8 cellular contexts compared by ENCODE assay signal in the genomic region with DNA sequence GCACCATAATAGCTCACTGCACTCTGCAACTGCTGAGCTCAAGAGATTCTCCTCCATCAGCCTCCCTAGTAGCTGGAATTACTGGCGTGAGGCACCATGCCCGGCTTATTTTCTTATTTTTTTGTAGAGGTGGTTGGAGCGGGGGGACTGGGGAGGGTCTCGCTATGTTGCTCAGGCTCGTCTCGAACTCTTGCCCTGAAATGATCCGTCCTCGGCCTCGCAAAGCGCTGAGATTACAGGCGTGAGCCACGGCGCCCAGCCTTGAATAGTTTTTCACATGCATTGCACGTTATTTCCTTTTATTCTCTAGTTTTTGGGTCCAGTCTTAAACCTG. TPM values are rescaled to one million over a fixed set of nuclear protein-coding genes. Genes with fewer than 3 reads are reported as not detected.
A peak's percentile ranks its signal among the peaks of the same experiment; 100 is the strongest.
DNase-seq lines count a peak whose midpoint lies in the region; ATAC-seq, FAIRE-seq and TF ChIP-seq lines count a peak whose summit lies in the region.

No MANE protein-coding gene starts in this region.

- no peaks in the 10 kb centered on the region for H3K9me3 ChIP-seq in Caco-2
- no peaks in the 10 kb centered on the region for H3K9me3 ChIP-seq in OCI-LY7 (ENCODE audit: low read length)
- H3K9me3 ChIP-seq in pancreas = no peaks in the 10 kb centered on the region
- H3K9me3 ChIP-seq in mucosa of descending colon = no peaks in the 10 kb centered on the region

- H3K4me3 Mint-ChIP-seq in Caco-2 (ENCODE audit: unreplicated experiment) = peak overlapping the region; percentile 95

- peak overlapping the region; percentile 77 for H3K27ac Mint-ChIP-seq in Caco-2 (ENCODE audit: unreplicated experiment)

- peaks cover 9% of the 10 kb centered on the region for H3K4me1 Mint-ChIP-seq in Caco-2 (ENCODE audit: low read depth, unreplicated experiment)

- no peak for FAIRE-seq in pancreas (lab: Jason Lieb, UNC)

- H3K9me2 ChIP-seq in OCI-LY7 (ENCODE audit: insufficient read depth, low read length) = no peaks in the 10 kb centered on the region

- H3K27me3 Mint-ChIP-seq in Caco-2 (ENCODE audit: insufficient read depth, unreplicated experiment) = no peaks in the 10 kb centered on the region

- H3K9me3 Mint-ChIP-seq in Caco-2 (ENCODE audit: unreplicated experiment) = no peaks in the 10 kb centered on the region

- DNase-seq in Caco-2 (no peak), OCI-LY7 (ENCODE audit: low spot score) (no peak), epithelial cell of prostate (ENCODE audit: low read depth, low spot score) (no peak), pancreas (no peak), HUDEP-2 (lab: John Stamatoyannopoulos, UW; ENCODE audit: unreplicated experiment in 76 of 76) (no peak), T-helper 9 cell (no peak), mucosa of descending colon (no peak)

- TF ChIP-seq CTCF in Caco-2 (IDR thresholded peaks at IDR 0.05; ENCODE audit: insufficient read depth in 1 of 2, low read depth in 1 of 2, low read length in 1 of 2, severe bottlenecking in 1 of 2, unreplicated experiment in 1 of 2) = no peak
- TF ChIP-seq CTCF in OCI-LY7 (conservative IDR thresholded peaks at IDR 0.05; ENCODE audit: low read length) = no peak
- TF ChIP-seq CTCF in pancreas (IDR thresholded peaks at IDR 0.05) = no peak
- TF ChIP-seq CTCF in mucosa of descending colon (IDR thresholded peaks at IDR 0.05) = no peak

- BruUV-seq in Caco-2 (replicated peaks; lab: Mats Ljungman, UMichigan) = no TSS peak
- BruUV-seq in OCI-LY7 (replicated peaks; lab: Mats Ljungman, UMichigan) = TSS peak; percentile 82

- H3K27ac ChIP-seq in OCI-LY7 (ENCODE audit: low read depth, low read length, poor library complexity, severe bottlenecking) = peak overlapping the region; percentile 65
- H3K27ac ChIP-seq in epithelial cell of prostate = peak overlapping the region; percentile 55
- peak overlapping the region in 3 of 4 donors; percentile 49 to 70 (median 65) for H3K27ac ChIP-seq in pancreas

- H3K36me3 Mint-ChIP-seq in Caco-2 (ENCODE audit: insufficient read depth, unreplicated experiment) = peaks cover 42% of the 10 kb centered on the region

- POLR2A ChIA-PET in Caco-2 (lab: Charles Lee) (interaction anchor here (1.0 to 1.8 kb wide), 11 partner anchors 9 to 99 kb away, joined by 3 to 12 read pairs (median 5); a partner anchor contains a TSS), OCI-LY7 (lab: Charles Lee) (interaction anchor here (0.5 to 3.4 kb wide), 14 partner anchors 9 to 333 kb away, joined by 3 to 34 read pairs (median 6); a partner anchor contains a TSS)

- ATAC-seq in pancreas = peak in 1 of 4 donors; percentile 11
- ATAC-seq in GM21515 (IDR thresholded peaks at IDR 0.05; ENCODE audit: unreplicated experiment) = no peak
- no peak for ATAC-seq in mucosa of descending colon

- peak overlapping the region; percentile 62 for H2AFZ ChIP-seq in OCI-LY7 (ENCODE audit: low read length)

- intact Hi-C loops in Caco-2 (cut with micrococcal nuclease; ENCODE audit: unreplicated experiment) (loop anchor here (1.0 kb wide), 1 partner anchor 10 kb away; a partner anchor contains a TSS), OCI-LY7 (cut with micrococcal nuclease; ENCODE audit: unreplicated experiment) (loop anchor here (5.0 kb wide), 1 partner anchor 74 kb away; no protein-coding TSS in a partner anchor), pancreas (cut with DNase I) (loop anchor here in 1 of 3 donors (10.0 kb wide), 1 partner anchor 67 kb away; a partner anchor contains a TSS), mucosa of descending colon (cut with DNase I, micrococcal nuclease) (no loop called here)

- 9 to 13% methylated on average over 14 of the region's 14 CpGs for WGBS in pancreas, 2 donors

- CTCF ChIA-PET in Caco-2 (lab: Charles Lee) (interaction anchor here (0.6 to 1.7 kb wide), 8 partner anchors 9 to 280 kb away, joined by 3 to 7 read pairs (median 4); a partner anchor contains a TSS), OCI-LY7 (lab: Charles Lee; ENCODE audit: unreplicated experiment) (interaction anchor here (1.0 kb wide), 2 partner anchors 10 to 15 kb away, joined by 3 read pairs; no protein-coding TSS in a partner anchor)

- peak overlapping the region; percentile 88 for H3K4me2 ChIP-seq in OCI-LY7 (ENCODE audit: low read length)

- peaks cover 37% of the 10 kb centered on the region for H3K79me2 ChIP-seq in OCI-LY7 (ENCODE audit: insufficient read depth, low read depth, low read length)

- H3K4me3 ChIP-seq in Caco-2 (ENCODE audit: low read depth, low read length) (peak overlapping the region; percentile 21), OCI-LY7 (ENCODE audit: low read depth, low read length, poor library complexity, severe bottlenecking) (peak overlapping the region; percentile 63), pancreas (peak overlapping the region; percentile 9 to 78 (median 48)), mucosa of descending colon (no peak overlapping the region)

- H3K27me3 ChIP-seq in Caco-2 (replicated peaks; ENCODE audit: control insufficient read depth, insufficient read depth, low read length) (no peaks in the 10 kb centered on the region), pancreas (no peaks in the 10 kb centered on the region)

- no peaks in the 10 kb centered on the region for H4K20me1 ChIP-seq in OCI-LY7 (ENCODE audit: insufficient read depth, low read length)

- H3K36me3 ChIP-seq in Caco-2 (ENCODE audit: control insufficient read depth, insufficient read depth, low read length) (no peaks in the 10 kb centered on the region), OCI-LY7 (ENCODE audit: insufficient read depth, low read length) (peaks cover 19% of the 10 kb centered on the region; the same call in 1 of the 2 replicates), pancreas (no peaks in the 10 kb centered on the region), mucosa of descending colon (ENCODE audit: low read depth) (peaks cover 4% of the 10 kb centered on the region)

- H3K4me1 ChIP-seq in Caco-2 = no peaks in the 10 kb centered on the region; the same call in 1 of the 2 replicates
- H3K4me1 ChIP-seq in OCI-LY7 (ENCODE audit: insufficient read depth, low read length, poor library complexity, severe bottlenecking) = peaks cover 36% of the 10 kb centered on the region
- peaks cover 0 to 6% (median 0%) of the 10 kb centered on the region in 3 donors for H3K4me1 ChIP-seq in pancreas
- H3K4me1 ChIP-seq in mucosa of descending colon (ENCODE audit: low read depth) = peaks cover 39% of the 10 kb centered on the region

RNA-seq across cellular contexts. Expression of a gene that starts 0.5 kb away (rescaled TPM):
- 107 and 110 TPM in 2 replicates for total RNA-seq in Caco-2 (2022)
- total RNA-seq in OCI-LY7 (2014; rRNA removed; shearing (Covaris generic)) = 243 and 263 TPM in 2 replicates
- 207 and 237 TPM in 2 replicates for total RNA-seq in OCI-LY7 (2022)
- total RNA-seq in pancreas = 10 to 100 TPM; 43.8 to 57.3 (median 51.8) TPM
- 100 to 1,000 TPM; 147 to 209 TPM for polyA plus RNA-seq in pancreas
- total RNA-seq in mucosa of descending colon = 100 to 1,000 TPM; 135 to 221 (median 187) TPM

RNA-seq across cellular contexts. Expression of a gene that starts 10.3 kb away (rescaled TPM):
- 23.2 and 23.5 TPM in 2 replicates for total RNA-seq in Caco-2 (2022)
- 30.6 and 38.8 TPM in 2 replicates for total RNA-seq in OCI-LY7 (2014; rRNA removed; shearing (Covaris generic))
- 41.6 and 49.9 TPM in 2 replicates for total RNA-seq in OCI-LY7 (2022)
- 10 to 100 TPM in 2 of 6 donors, 1 to 10 TPM in 4; 5.1 to 15.7 (median 8.8) TPM for total RNA-seq in pancreas
- polyA plus RNA-seq in pancreas = 10 to 100 TPM; 32.1 to 34.6 TPM
- total RNA-seq in mucosa of descending colon = 10 to 100 TPM; 36.7 to 78.9 (median 49.0) TPM

RNA-seq across cellular contexts. Expression of a gene that starts 20.2 kb away (rescaled TPM):
- total RNA-seq in Caco-2 (2022) (0.56 and 0.88 TPM in 2 replicates), OCI-LY7 (2022) (5.2 and 6.1 TPM in 2 replicates), pancreas (1 to 10 TPM in 2 of 6 donors, under 1 TPM in 4; 0.28 to 8.9 (median 0.69) TPM), mucosa of descending colon (1 to 10 TPM; 5.4 to 8.0 (median 6.1) TPM)
- 3.9 and 4.6 TPM in 2 replicates for total RNA-seq in OCI-LY7 (2014; rRNA removed; shearing (Covaris generic))
- polyA plus RNA-seq in pancreas = under 1 TPM; 0.45 to 0.65 TPM

RNA-seq across cellular contexts. Expression of a gene that starts 21.4 kb away (rescaled TPM):
- total RNA-seq in Caco-2 (2022) (3.2 and 3.7 TPM in 2 replicates), OCI-LY7 (2022) (3.7 and 4.5 TPM in 2 replicates), pancreas (1 to 10 TPM; 1.1 to 2.1 (median 1.7) TPM), mucosa of descending colon (1 to 10 TPM; 2.5 to 4.9 (median 3.2) TPM)
- 4.4 and 4.8 TPM in 2 replicates for total RNA-seq in OCI-LY7 (2014; rRNA removed; shearing (Covaris generic))
- polyA plus RNA-seq in pancreas = 1 to 10 TPM; 2.1 to 3.7 TPM

RNA-seq across cellular contexts. Expression of a gene that starts 28.8 kb away (rescaled TPM):
- 8.8 and 10.1 TPM in 2 replicates for total RNA-seq in Caco-2 (2022)
- 20.9 and 24.5 TPM in 2 replicates for total RNA-seq in OCI-LY7 (2014; rRNA removed; shearing (Covaris generic))
- total RNA-seq in OCI-LY7 (2022) = 25.8 and 26.7 TPM in 2 replicates
- total RNA-seq in pancreas = 1 to 10 TPM; 1.8 to 6.5 (median 2.8) TPM
- polyA plus RNA-seq in pancreas = 10 to 100 TPM in 1 of 2 donors, 1 to 10 TPM in 1; 4.7 to 10.8 TPM
- total RNA-seq in mucosa of descending colon = 10 to 100 TPM in 1 of 3 donors, 1 to 10 TPM in 2; 7.8 to 19.4 (median 8.6) TPM

Comparison
In these comparisons a context has a peak if more than half of its experiments do, and no peak if none do; other contexts are left out.
1. intact Hi-C loops: an anchor here in Caco-2 (1.0 kb wide) and OCI-LY7 (5.0 kb wide); none called in mucosa of descending colon.